In genomic region chr11:134342572-134343340, GRCh38 we compare ENCODE assay signal across 22 cellular contexts. TPM values are rescaled to one million over a fixed set of nuclear protein-coding genes. Genes with fewer than 3 reads are reported as not detected.
DNase-seq lines count a peak whose midpoint lies in the region; ATAC-seq, FAIRE-seq and TF ChIP-seq lines count a peak whose summit lies in the region.
"Had no signal": no experiment of that assay in that cellular context is flagged by ENCODE, and none has a peak within 500 bp of the region (broad histone marks: within the 10 kb centered on the region; RNA-seq: fewer than 3 reads in every experiment).

No MANE protein-coding gene starts in this region.

- no peaks in the 10 kb centered on the region for H3K27me3 ChIP-seq in prostate gland (replicated peaks; ENCODE audit: insufficient read depth)
- no peaks in the 10 kb centered on the region for H3K27me3 ChIP-seq in foreskin keratinocyte
- H3K27me3 ChIP-seq: MG63 had no signal

- no peak for FAIRE-seq in frontal cortex (lab: Jason Lieb, UNC)
- FAIRE-seq: HepG2, K562 had no signal

- TF ChIP-seq CTCF in GM13976 (IDR thresholded peaks at IDR 0.05; ENCODE audit: borderline replicate concordance, control extremely low read depth, extremely low read depth, insufficient read depth, missing control alignments) (no peak), prostate gland (IDR thresholded peaks at IDR 0.05) (no peak), foreskin keratinocyte (conservative IDR thresholded peaks at IDR 0.05) (no peak)

- H3K27ac ChIP-seq in prostate gland (no peak overlapping the region), foreskin keratinocyte (no peak overlapping the region)

- in situ Hi-C loops in GM13976 (cut with MboI; ENCODE audit: low sequenced_read_pairs, unreplicated experiment) = no loop called here

- intact Hi-C loops in prostate gland (cut with DNase I) = no loop called here

- no peaks in the 10 kb centered on the region for H3K4me1 ChIP-seq in prostate gland (replicated peaks)
- no peaks in the 10 kb centered on the region for H3K4me1 ChIP-seq in foreskin keratinocyte

- ATAC-seq in left lobe of liver (no peak), foreskin keratinocyte (no peak), HG03521 (IDR thresholded peaks at IDR 0.05; ENCODE audit: unreplicated experiment) (no peak)
- ATAC-seq: HepG2, K562 had no signal

- H3K9me3 ChIP-seq in prostate gland = no peaks in the 10 kb centered on the region
- H3K9me3 ChIP-seq: MG63 had no signal

- 94% methylated on average over 28 of the region's 30 CpGs for WGBS in prostate gland

- H3K36me3 ChIP-seq in prostate gland = no peaks in the 10 kb centered on the region
- H3K36me3 ChIP-seq: MG63 had no signal

- peak; percentile 17 for DNase-seq in GM13976 (ENCODE audit: low spot score)
- DNase-seq in ecto neural progenitor cell (ENCODE audit: low spot score) = peak; percentile 39
- peak; percentile 27 for DNase-seq in left lobe of liver (ENCODE audit: low spot score)
- peak; percentile 2 for DNase-seq in prostate gland (ENCODE audit: low spot score)
- DNase-seq in foreskin keratinocyte = no peak
- DNase-seq in GF-D8 (lab: John Stamatoyannopoulos, UW) = no peak
- no peak for DNase-seq in frontal cortex (ENCODE audit: low spot score in 2 of 2)
- DNase-seq: CD4-positive, CD25-positive, alpha-beta regulatory T cell; DMS 273 treated with DMSO at 0.1 percent for 48 hours; DND-41; H9; HFFc6; MG63; NCI-H1417 treated with DMSO at 0.1 percent for 48 hours; NCI-H187; NCI-H446; NCI-H526; SHP77 had no signal

- no peak for TF ChIP-seq POLR2A in prostate gland (IDR thresholded peaks at IDR 0.05)

- no peak overlapping the region for H3K4me3 ChIP-seq in prostate gland
- H3K4me3 ChIP-seq: K562, MG63 had no signal

RNA-seq across cellular contexts. Expression of gene GLB1L2, which starts 11.0 kb away (rescaled TPM):
- total RNA-seq in left lobe of liver = 0.48 TPM
- total RNA-seq in prostate gland = 10 to 100 TPM; 45.6 to 60.0 TPM
- 0.75 and 1.4 TPM in 2 replicates for total RNA-seq in foreskin keratinocyte
- polyA plus RNA-seq in foreskin keratinocyte = 0.68 and 1.1 TPM in 2 replicates
- 1.2 TPM for total RNA-seq in frontal cortex
- total RNA-seq: HFFc6, LHCN-M2 had no signal

Comparison
In these comparisons a context has a peak if more than half of its experiments do, and no peak if none do; other contexts are left out.
1. DNase-seq: peak in GM13976 (single experiment), ecto neural progenitor cell (single experiment), left lobe of liver (single experiment) and prostate gland (single experiment); none in foreskin keratinocyte (0 of 2), GF-D8 (single experiment) and frontal cortex (0 of 2).
2. RNA of gene GLB1L2, which starts 11.0 kb away (total RNA-seq): 45.6 to 60.0 TPM in prostate gland; 0.75 to 1.4 TPM in foreskin keratinocyte, 1.2 TPM in frontal cortex (single experiment) and 0.48 TPM in left lobe of liver (single experiment); every median in the first group is over 10 times any median in the second.